Comparison of ENCODE assay signal across 21 cellular contexts in the genomic region with DNA sequence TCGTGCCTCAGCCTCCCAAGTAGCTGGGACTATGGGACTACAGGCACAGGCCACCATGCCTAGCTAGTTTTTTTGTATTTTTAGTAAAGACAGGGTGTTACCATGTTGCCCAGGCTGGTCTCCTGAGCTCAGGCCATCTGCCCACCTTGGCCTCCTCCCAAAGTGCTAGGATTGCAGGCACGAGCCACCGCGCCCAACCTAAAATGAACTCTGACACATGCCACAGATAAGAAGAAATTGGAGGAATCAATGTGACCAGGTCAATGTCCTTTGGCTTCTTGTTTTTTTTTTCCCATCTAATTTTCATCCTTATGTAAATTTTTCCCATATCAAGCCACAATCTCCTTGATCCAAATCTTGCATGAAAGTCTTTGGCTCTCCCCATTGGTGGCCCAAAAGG.
DNase-seq lines count a peak whose midpoint lies in the region; ATAC-seq and TF ChIP-seq lines count a peak whose summit lies in the region.
"Had no signal": no experiment of that assay in that cellular context is flagged by ENCODE, and none has a peak within 500 bp of the region (broad histone marks: within the 10 kb centered on the region; RNA-seq: fewer than 3 reads in every experiment).

No MANE protein-coding gene starts in this region.

- H3K79me1 ChIP-seq in trophoblast cell (ENCODE audit: low read length): no peaks in the 10 kb centered on the region

- DNase-seq in DMS 273 (lab: John Stamatoyannopoulos, UW; ENCODE audit: unreplicated experiment): peak; percentile 43
- no peak for DNase-seq in DMS 273 treated with DMSO at 0.1 percent for 48 hours (lab: John Stamatoyannopoulos, UW)
- DNase-seq in PC-3: no peak
- DNase-seq in trophoblast cell: no peak
- DNase-seq in G401 (ENCODE audit: low spot score): no peak
- DNase-seq: BE2C; C1 segment of cervical spinal cord; CD4-positive, alpha-beta memory T cell; CD4-positive, CD25-positive, alpha-beta regulatory T cell; CD8-positive, alpha-beta memory T cell; COR-L47; DMS153; DMS53; DMS79; DND-41; EL; GF-D8 had no signal

- H3K4me3 ChIP-seq in PC-3 (ENCODE audit: low read length) (no peak overlapping the region), trophoblast cell (ENCODE audit: low read depth, low read length) (no peak overlapping the region)
- H3K4me3 ChIP-seq: A549, BLaER1 had no signal

- no peaks in the 10 kb centered on the region for H3K36me3 ChIP-seq in PC-3 (ENCODE audit: low read depth, low read length)
- H3K36me3 ChIP-seq in trophoblast cell (ENCODE audit: control insufficient read depth in 1 of 2, insufficient read depth in 2 of 2, low read length in 2 of 2): no peaks in the 10 kb centered on the region
- H3K36me3 ChIP-seq: BE2C, BLaER1 had no signal

- no peaks in the 10 kb centered on the region for H3K27me3 ChIP-seq in PC-3 (ENCODE audit: low read length)
- H3K27me3 ChIP-seq in trophoblast cell (ENCODE audit: insufficient read depth, low read length): no peaks in the 10 kb centered on the region
- H3K27me3 ChIP-seq: BLaER1 had no signal

- H3K23ac ChIP-seq in trophoblast cell (ENCODE audit: low read length): no peak overlapping the region

- no peak overlapping the region for H3K14ac ChIP-seq in trophoblast cell (ENCODE audit: low read length)

- in situ Hi-C loops in G401 (cut with HindIII; ENCODE audit: low sequenced_read_pairs): no loop called here

- H3F3A ChIP-seq in PC-3 (ENCODE audit: low read length, unreplicated experiment): no peaks in the 10 kb centered on the region

- no peak overlapping the region for H3K18ac ChIP-seq in trophoblast cell (ENCODE audit: low read length)

- no CpG with 5 or more reads among the region's 4 CpGs for WGBS in trophoblast cell (ENCODE audit: extremely low coverage, insufficient coverage, insufficient read length)

- CTCF ChIA-PET in PC-3 (lab: Charles Lee): no interaction called here

- H2AK5ac ChIP-seq in trophoblast cell (ENCODE audit: low read length): no peak overlapping the region

- no peak overlapping the region for H4K91ac ChIP-seq in trophoblast cell (ENCODE audit: low read depth, low read length)

- H3K4me1 ChIP-seq in PC-3 (ENCODE audit: insufficient read depth, low read length) (peaks cover 25% of the 10 kb centered on the region), trophoblast cell (ENCODE audit: control insufficient read depth in 1 of 2, insufficient read depth in 2 of 2, low read length in 2 of 2) (no peaks in the 10 kb centered on the region)
- H3K4me1 ChIP-seq: BE2C, BLaER1 had no signal

- no peak for TF ChIP-seq CTCF in PC-3 (conservative IDR thresholded peaks at IDR 0.05; ENCODE audit: low read depth, low read length)

- H2BK12ac ChIP-seq in trophoblast cell (ENCODE audit: low read length): no peak overlapping the region

- intact Hi-C loops in PC-3 (cut with micrococcal nuclease): loop anchor here (10.0 kb wide), 2 partner anchors 174 to 374 kb away; no protein-coding TSS in a partner anchor

- ATAC-seq in PC-3 (no peak), HG03457 (IDR thresholded peaks at IDR 0.05; ENCODE audit: unreplicated experiment) (no peak)
- ATAC-seq: A549 had no signal

- H2AFZ ChIP-seq in PC-3 (ENCODE audit: low read length): no peak overlapping the region
- H2AFZ ChIP-seq in trophoblast cell (ENCODE audit: insufficient read depth, low read length, poor library complexity): no peak overlapping the region

- H4K20me1 ChIP-seq in PC-3 (ENCODE audit: low read length): no peaks in the 10 kb centered on the region
- H4K20me1 ChIP-seq: BLaER1 had no signal

- POLR2A ChIA-PET in PC-3 (lab: Charles Lee; ENCODE audit: unreplicated experiment): no interaction called here

- H2BK5ac ChIP-seq in trophoblast cell (ENCODE audit: low read depth, low read length, poor library complexity): no peak overlapping the region

- BruUV-seq in PC-3 (replicated peaks; lab: Mats Ljungman, UMichigan): no TSS peak

- H3K9me3 ChIP-seq in PC-3 (ENCODE audit: low read length) (no peaks in the 10 kb centered on the region), trophoblast cell (ENCODE audit: insufficient read depth, low read depth, low read length) (no peaks in the 10 kb centered on the region)
- H3K9me3 ChIP-seq: A549, BE2C had no signal

- no peaks in the 10 kb centered on the region for H3K79me2 ChIP-seq in PC-3 (ENCODE audit: low read length)
- no peaks in the 10 kb centered on the region for H3K79me2 ChIP-seq in trophoblast cell (ENCODE audit: control insufficient read depth, insufficient read depth, low read length, poor library complexity)

- H3K27ac ChIP-seq in PC-3 (ENCODE audit: low read length) (0 out of 2 replicates have a peak overlapping the region, but pooled peaks have one; percentile 10), trophoblast cell (ENCODE audit: low read depth, low read length) (no peak overlapping the region)
- H3K27ac ChIP-seq: 22Rv1, A549, BLaER1 had no signal

- H4K12ac ChIP-seq in trophoblast cell (ENCODE audit: low read depth, low read length): peak overlapping the region; percentile 75

- no peak overlapping the region for H3K4ac ChIP-seq in trophoblast cell (ENCODE audit: low read depth, low read length)

- H3K4me2 ChIP-seq in PC-3 (ENCODE audit: low read length) (no peak overlapping the region), trophoblast cell (ENCODE audit: low read length) (no peak overlapping the region)
- H3K4me2 ChIP-seq: A549, BLaER1 had no signal

- H4K8ac ChIP-seq in trophoblast cell (ENCODE audit: low read depth, low read length): no peak overlapping the region

- no peak overlapping the region for H2BK120ac ChIP-seq in trophoblast cell (ENCODE audit: insufficient read depth, low read length, poor library complexity)

- no peaks in the 10 kb centered on the region for H3K9me2 ChIP-seq in PC-3 (replicated peaks; ENCODE audit: low read length)

- H3K9ac ChIP-seq in PC-3 (ENCODE audit: low read length): no peak overlapping the region
- H3K9ac ChIP-seq in trophoblast cell (ENCODE audit: low read length): no peak overlapping the region
- H3K9ac ChIP-seq: BLaER1 had no signal
